In the genomic region with DNA sequence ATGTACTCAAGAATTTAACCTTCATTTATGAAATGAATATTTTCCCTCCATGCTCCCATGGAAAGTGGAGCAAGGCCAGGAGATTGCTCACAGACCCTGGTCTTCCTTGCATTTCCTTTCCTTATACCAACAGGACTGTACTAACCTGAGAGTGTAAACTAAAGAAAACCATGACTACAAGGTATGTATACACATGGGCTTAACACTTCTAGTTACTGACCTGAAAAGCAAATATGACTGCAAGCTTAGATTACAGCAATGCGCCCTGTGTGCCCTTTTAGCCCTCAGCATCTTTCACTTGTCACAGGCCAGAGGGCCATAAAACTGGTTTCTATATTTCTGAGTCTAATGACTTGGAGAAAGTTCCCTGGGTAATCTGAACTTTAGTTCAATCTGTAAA, we compare ENCODE assay signal across 17 cellular contexts. TPM values are rescaled to one million over a fixed set of nuclear protein-coding genes. Genes with fewer than 3 reads are reported as not detected.
DNase-seq lines count a peak whose midpoint lies in the region; ATAC-seq and TF ChIP-seq lines count a peak whose summit lies in the region.
"Had no signal": no experiment of that assay in that cellular context is flagged by ENCODE, and none has a peak within 500 bp of the region (broad histone marks: within the 10 kb centered on the region; RNA-seq: fewer than 3 reads in every experiment).

No MANE protein-coding gene starts in this region.

- POLR2A ChIA-PET in PC-3 (lab: Charles Lee; ENCODE audit: unreplicated experiment), result no interaction called here

- H4K20me1 ChIP-seq in PC-3 (ENCODE audit: low read length) (no peaks in the 10 kb centered on the region), hepatocyte (ENCODE audit: insufficient read depth, poor library complexity, severe bottlenecking) (no peaks in the 10 kb centered on the region)

- H3K79me2 ChIP-seq in PC-3 (ENCODE audit: low read length) (no peaks in the 10 kb centered on the region), hepatocyte (no peaks in the 10 kb centered on the region)

- H3K9me2 ChIP-seq in PC-3 (replicated peaks; ENCODE audit: low read length), result no peaks in the 10 kb centered on the region
- H3K9me2 ChIP-seq in hepatocyte (replicated peaks; ENCODE audit: insufficient read depth), result no peaks in the 10 kb centered on the region

- TF ChIP-seq CTCF in PC-3 (conservative IDR thresholded peaks at IDR 0.05; ENCODE audit: low read depth, low read length) (no peak), hepatocyte (IDR thresholded peaks at IDR 0.05; ENCODE audit: poor library complexity) (no peak), tibial artery (IDR thresholded peaks at IDR 0.05) (no peak)

- no peak overlapping the region for H3K9ac ChIP-seq in PC-3 (ENCODE audit: low read length)

- peak; percentile 45 for ATAC-seq in PC-3
- ATAC-seq in HG03175 (IDR thresholded peaks at IDR 0.05; ENCODE audit: unreplicated experiment), result no peak
- ATAC-seq: HCT116 had no signal

- no peak overlapping the region for H2AFZ ChIP-seq in PC-3 (ENCODE audit: low read length)
- H2AFZ ChIP-seq in hepatocyte, result no peak overlapping the region

- BruUV-seq in PC-3 (replicated peaks; lab: Mats Ljungman, UMichigan), result no TSS peak

- DNase-seq in PC-3, result no peak
- DNase-seq in hepatocyte (ENCODE audit: low spot score), result peak; percentile 64
- no peak for DNase-seq in effector CD4-positive, alpha-beta T cell
- no peak for DNase-seq in DMS153 (lab: John Stamatoyannopoulos, UW)
- DNase-seq in tibial artery, result no peak
- DNase-seq: BE2C; CD4-positive, CD25-positive, alpha-beta regulatory T cell; COR-L47; EL; GOT3; MM.1S; NCI-H1092 treated with DMSO at 0.1 percent for 48 hours; NCI-H2081 treated with DMSO at 0.1 percent for 48 hours; Peyer's patch had no signal

- H3F3A ChIP-seq in PC-3 (ENCODE audit: low read length, unreplicated experiment), result no peaks in the 10 kb centered on the region

- intact Hi-C loops in PC-3 (cut with micrococcal nuclease), result loop anchor here (10.0 kb wide), 1 partner anchor 1008 kb away; no protein-coding TSS in a partner anchor
- intact Hi-C loops in tibial artery (cut with DNase I; ENCODE audit: low total_unique reads), result loop anchor here (10.0 kb wide), 1 partner anchor 148 kb away; no protein-coding TSS in a partner anchor

- H3K4me3 ChIP-seq in PC-3 (ENCODE audit: low read length), result no peak overlapping the region
- H3K4me3 ChIP-seq in hepatocyte, result no peak overlapping the region
- H3K4me3 ChIP-seq in muscle layer of duodenum (ENCODE audit: low read depth in 1 of 2, low read length in 2 of 2), result no peak overlapping the region
- H3K4me3 ChIP-seq in tibial artery, result no peak overlapping the region
- H3K4me3 ChIP-seq: Peyer's patch had no signal

- CTCF ChIA-PET in PC-3 (lab: Charles Lee), result no interaction called here

- no peak overlapping the region for H3K4me2 ChIP-seq in PC-3 (ENCODE audit: low read length)
- H3K4me2 ChIP-seq in hepatocyte, result no peak overlapping the region

- H3K36me3 ChIP-seq in PC-3 (ENCODE audit: low read depth, low read length) (no peaks in the 10 kb centered on the region), hepatocyte (replicated peaks; ENCODE audit: insufficient read depth, low read depth) (no peaks in the 10 kb centered on the region), muscle layer of duodenum (ENCODE audit: control insufficient read depth in 1 of 2, insufficient read depth in 2 of 2, low read length in 2 of 2) (no peaks in the 10 kb centered on the region), tibial artery (no peaks in the 10 kb centered on the region)
- H3K36me3 ChIP-seq: BE2C, Peyer's patch had no signal

- H3K27me3 ChIP-seq in PC-3 (ENCODE audit: low read length) (no peaks in the 10 kb centered on the region), hepatocyte (no peaks in the 10 kb centered on the region), muscle layer of duodenum (ENCODE audit: low read depth, low read length) (no peaks in the 10 kb centered on the region), tibial artery (no peaks in the 10 kb centered on the region)
- H3K27me3 ChIP-seq: BE2C, Peyer's patch had no signal

- peaks cover 2% of the 10 kb centered on the region; the same call in 1 of the 2 replicates for H3K4me1 ChIP-seq in PC-3 (ENCODE audit: insufficient read depth, low read length)
- H3K4me1 ChIP-seq in hepatocyte (ENCODE audit: insufficient read depth), result no peaks in the 10 kb centered on the region
- peaks cover 0 to 3% of the 10 kb centered on the region in 2 donors for H3K4me1 ChIP-seq in muscle layer of duodenum (ENCODE audit: control insufficient read depth in 1 of 2, insufficient read depth in 2 of 2, low read length in 2 of 2)
- peaks cover 0 to 15% (median 6%) of the 10 kb centered on the region in 4 donors for H3K4me1 ChIP-seq in tibial artery
- H3K4me1 ChIP-seq: BE2C, Peyer's patch had no signal

- WGBS in hepatocyte (ENCODE audit: low lambda C conversion rate, missing lambda C conversion rate), result 71% methylated on average over 1 of the region's 1 CpG

- no peak overlapping the region for H3K27ac ChIP-seq in PC-3 (ENCODE audit: low read length)
- H3K27ac ChIP-seq in hepatocyte, result no peak overlapping the region
- peak overlapping the region; percentile 42 for H3K27ac ChIP-seq in muscle layer of duodenum (ENCODE audit: low read length)
- no peak overlapping the region for H3K27ac ChIP-seq in tibial artery
- H3K27ac ChIP-seq: Peyer's patch had no signal

- H3K9me3 ChIP-seq in PC-3 (ENCODE audit: low read length) (no peaks in the 10 kb centered on the region), hepatocyte (ENCODE audit: low read depth) (no peaks in the 10 kb centered on the region), muscle layer of duodenum (ENCODE audit: control insufficient read depth in 1 of 2, low read length in 2 of 2) (no peaks in the 10 kb centered on the region), tibial artery (no peaks in the 10 kb centered on the region)
- H3K9me3 ChIP-seq: BE2C, Peyer's patch had no signal

RNA-seq across cellular contexts. Expression of gene NEK10, which starts 52.1 kb away (rescaled TPM):
- 0.98 and 1.7 TPM in 2 replicates for total RNA-seq in PC-3 (2014; rRNA removed)
- total RNA-seq in hepatocyte, result 2.0 and 2.3 TPM in 2 replicates
- polyA plus RNA-seq in hepatocyte, result 0.13 and 0.73 TPM in 2 replicates
